ENCODE assay signal across 1 cellular context in the genomic region with DNA sequence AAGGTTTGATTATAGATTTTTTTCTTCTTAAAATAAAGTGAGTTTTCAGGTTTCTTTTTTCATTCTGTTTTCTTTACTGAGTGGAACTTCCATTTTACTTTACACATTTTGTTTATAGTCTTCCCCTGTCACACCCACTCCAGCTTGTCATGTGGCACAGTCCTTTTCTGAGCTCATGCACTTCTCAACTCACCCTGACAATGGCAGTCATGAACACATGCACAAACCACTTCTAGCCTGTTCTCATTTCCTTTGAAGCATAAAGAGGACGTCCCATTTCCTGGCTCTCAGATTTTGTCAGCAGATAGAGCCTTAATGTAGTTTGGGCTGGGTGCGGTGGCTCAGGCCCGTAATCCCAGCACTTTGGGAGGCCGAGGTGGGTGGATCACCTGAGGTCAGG.
A peak's percentile ranks its signal among the peaks of the same experiment; 100 is the strongest.
TF ChIP-seq lines count a peak whose summit lies in the region.

No MANE protein-coding gene starts in this region.

TF ChIP-seq in K562, 482 proteins besides CTCF, POLR2A, EP300 and RAD21 (continued from another document):
- TF ChIP-seq BRF1 (IDR thresholded peaks at IDR 0.05; ENCODE audit: borderline replicate concordance, extremely low read depth, insufficient read length) (no peak), NFXL1 (CRISPR knock-in tag; IDR thresholded peaks at IDR 0.05) (no peak), ZNF444 (CRISPR knock-in tag; IDR thresholded peaks at IDR 0.05) (no peak), BMI1 (IDR thresholded peaks at IDR 0.05; ENCODE audit: low read length) (no peak), GATA2 (CRISPR knock-in tag; IDR thresholded peaks at IDR 0.05) (0 out of 2 replicates have a peak, but pooled peaks have one; percentile 30), ZNF12 (CRISPR knock-in tag; IDR thresholded peaks at IDR 0.05) (no peak), KAT8 (IDR thresholded peaks at IDR 0.05; ENCODE audit: low read depth) (no peak), L3MBTL2 (IDR thresholded peaks at IDR 0.05) (peak; percentile 54), KAT7 (CRISPR knock-in tag; IDR thresholded peaks at IDR 0.05; ENCODE audit: borderline replicate concordance) (no peak), ETV1 (tag; conservative IDR thresholded peaks at IDR 0.05; ENCODE audit: low read depth) (peak; percentile 71), SPI1 (IDR thresholded peaks at IDR 0.05; ENCODE audit: borderline replicate concordance, low read depth, low read length) (0 out of 2 replicates have a peak, but pooled peaks have one; percentile 40), WHSC1 (IDR thresholded peaks at IDR 0.05; ENCODE audit: low read length) (no peak), GABPA (tag; conservative IDR thresholded peaks at IDR 0.05; ENCODE audit: low read depth) (no peak), LEF1 (IDR thresholded peaks at IDR 0.05) (peak; percentile 46; the same call in 1 of the 2 replicates)
- TF ChIP-seq, protein P1, sequence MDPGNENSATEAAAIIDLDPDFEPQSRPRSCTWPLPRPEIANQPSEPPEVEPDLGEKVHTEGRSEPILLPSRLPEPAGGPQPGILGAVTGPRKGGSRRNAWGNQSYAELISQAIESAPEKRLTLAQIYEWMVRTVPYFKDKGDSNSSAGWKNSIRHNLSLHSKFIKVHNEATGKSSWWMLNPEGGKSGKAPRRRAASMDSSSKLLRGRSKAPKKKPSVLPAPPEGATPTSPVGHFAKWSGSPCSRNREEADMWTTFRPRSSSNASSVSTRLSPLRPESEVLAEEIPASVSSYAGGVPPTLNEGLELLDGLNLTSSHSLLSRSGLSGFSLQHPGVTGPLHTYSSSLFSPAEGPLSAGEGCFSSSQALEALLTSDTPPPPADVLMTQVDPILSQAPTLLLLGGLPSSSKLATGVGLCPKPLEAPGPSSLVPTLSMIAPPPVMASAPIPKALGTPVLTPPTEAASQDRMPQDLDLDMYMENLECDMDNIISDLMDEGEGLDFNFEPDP (CRISPR knock-in tag; IDR thresholded peaks at IDR 0.05) = no peak
- TF ChIP-seq, protein P2, sequence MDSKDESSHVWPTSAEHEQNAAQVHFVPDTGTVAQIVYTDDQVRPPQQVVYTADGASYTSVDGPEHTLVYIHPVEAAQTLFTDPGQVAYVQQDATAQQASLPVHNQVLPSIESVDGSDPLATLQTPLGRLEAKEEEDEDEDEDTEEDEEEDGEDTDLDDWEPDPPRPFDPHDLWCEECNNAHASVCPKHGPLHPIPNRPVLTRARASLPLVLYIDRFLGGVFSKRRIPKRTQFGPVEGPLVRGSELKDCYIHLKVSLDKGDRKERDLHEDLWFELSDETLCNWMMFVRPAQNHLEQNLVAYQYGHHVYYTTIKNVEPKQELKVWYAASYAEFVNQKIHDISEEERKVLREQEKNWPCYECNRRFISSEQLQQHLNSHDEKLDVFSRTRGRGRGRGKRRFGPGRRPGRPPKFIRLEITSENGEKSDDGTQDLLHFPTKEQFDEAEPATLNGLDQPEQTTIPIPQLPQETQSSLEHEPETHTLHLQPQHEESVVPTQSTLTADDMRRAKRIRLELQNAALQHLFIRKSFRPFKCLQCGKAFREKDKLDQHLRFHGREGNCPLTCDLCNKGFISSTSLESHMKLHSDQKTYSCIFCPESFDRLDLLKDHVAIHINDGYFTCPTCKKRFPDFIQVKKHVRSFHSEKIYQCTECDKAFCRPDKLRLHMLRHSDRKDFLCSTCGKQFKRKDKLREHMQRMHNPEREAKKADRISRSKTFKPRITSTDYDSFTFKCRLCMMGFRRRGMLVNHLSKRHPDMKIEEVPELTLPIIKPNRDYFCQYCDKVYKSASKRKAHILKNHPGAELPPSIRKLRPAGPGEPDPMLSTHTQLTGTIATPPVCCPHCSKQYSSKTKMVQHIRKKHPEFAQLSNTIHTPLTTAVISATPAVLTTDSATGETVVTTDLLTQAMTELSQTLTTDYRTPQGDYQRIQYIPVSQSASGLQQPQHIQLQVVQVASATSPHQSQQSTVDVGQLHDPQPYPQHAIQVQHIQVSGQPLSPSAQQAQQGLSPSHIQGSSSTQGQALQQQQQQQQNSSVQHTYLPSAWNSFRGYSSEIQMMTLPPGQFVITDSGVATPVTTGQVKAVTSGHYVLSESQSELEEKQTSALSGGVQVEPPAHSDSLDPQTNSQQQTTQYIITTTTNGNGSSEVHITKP (IDR thresholded peaks at IDR 0.05; ENCODE audit: partially characterized antibody) = peak; percentile 90
- TF ChIP-seq, protein P3, sequence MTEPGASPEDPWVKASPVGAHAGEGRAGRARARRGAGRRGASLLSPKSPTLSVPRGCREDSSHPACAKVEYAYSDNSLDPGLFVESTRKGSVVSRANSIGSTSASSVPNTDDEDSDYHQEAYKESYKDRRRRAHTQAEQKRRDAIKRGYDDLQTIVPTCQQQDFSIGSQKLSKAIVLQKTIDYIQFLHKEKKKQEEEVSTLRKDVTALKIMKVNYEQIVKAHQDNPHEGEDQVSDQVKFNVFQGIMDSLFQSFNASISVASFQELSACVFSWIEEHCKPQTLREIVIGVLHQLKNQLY (CRISPR knock-in tag; conservative IDR thresholded peaks at IDR 0.05) = no peak
- TF ChIP-seq, protein P4, sequence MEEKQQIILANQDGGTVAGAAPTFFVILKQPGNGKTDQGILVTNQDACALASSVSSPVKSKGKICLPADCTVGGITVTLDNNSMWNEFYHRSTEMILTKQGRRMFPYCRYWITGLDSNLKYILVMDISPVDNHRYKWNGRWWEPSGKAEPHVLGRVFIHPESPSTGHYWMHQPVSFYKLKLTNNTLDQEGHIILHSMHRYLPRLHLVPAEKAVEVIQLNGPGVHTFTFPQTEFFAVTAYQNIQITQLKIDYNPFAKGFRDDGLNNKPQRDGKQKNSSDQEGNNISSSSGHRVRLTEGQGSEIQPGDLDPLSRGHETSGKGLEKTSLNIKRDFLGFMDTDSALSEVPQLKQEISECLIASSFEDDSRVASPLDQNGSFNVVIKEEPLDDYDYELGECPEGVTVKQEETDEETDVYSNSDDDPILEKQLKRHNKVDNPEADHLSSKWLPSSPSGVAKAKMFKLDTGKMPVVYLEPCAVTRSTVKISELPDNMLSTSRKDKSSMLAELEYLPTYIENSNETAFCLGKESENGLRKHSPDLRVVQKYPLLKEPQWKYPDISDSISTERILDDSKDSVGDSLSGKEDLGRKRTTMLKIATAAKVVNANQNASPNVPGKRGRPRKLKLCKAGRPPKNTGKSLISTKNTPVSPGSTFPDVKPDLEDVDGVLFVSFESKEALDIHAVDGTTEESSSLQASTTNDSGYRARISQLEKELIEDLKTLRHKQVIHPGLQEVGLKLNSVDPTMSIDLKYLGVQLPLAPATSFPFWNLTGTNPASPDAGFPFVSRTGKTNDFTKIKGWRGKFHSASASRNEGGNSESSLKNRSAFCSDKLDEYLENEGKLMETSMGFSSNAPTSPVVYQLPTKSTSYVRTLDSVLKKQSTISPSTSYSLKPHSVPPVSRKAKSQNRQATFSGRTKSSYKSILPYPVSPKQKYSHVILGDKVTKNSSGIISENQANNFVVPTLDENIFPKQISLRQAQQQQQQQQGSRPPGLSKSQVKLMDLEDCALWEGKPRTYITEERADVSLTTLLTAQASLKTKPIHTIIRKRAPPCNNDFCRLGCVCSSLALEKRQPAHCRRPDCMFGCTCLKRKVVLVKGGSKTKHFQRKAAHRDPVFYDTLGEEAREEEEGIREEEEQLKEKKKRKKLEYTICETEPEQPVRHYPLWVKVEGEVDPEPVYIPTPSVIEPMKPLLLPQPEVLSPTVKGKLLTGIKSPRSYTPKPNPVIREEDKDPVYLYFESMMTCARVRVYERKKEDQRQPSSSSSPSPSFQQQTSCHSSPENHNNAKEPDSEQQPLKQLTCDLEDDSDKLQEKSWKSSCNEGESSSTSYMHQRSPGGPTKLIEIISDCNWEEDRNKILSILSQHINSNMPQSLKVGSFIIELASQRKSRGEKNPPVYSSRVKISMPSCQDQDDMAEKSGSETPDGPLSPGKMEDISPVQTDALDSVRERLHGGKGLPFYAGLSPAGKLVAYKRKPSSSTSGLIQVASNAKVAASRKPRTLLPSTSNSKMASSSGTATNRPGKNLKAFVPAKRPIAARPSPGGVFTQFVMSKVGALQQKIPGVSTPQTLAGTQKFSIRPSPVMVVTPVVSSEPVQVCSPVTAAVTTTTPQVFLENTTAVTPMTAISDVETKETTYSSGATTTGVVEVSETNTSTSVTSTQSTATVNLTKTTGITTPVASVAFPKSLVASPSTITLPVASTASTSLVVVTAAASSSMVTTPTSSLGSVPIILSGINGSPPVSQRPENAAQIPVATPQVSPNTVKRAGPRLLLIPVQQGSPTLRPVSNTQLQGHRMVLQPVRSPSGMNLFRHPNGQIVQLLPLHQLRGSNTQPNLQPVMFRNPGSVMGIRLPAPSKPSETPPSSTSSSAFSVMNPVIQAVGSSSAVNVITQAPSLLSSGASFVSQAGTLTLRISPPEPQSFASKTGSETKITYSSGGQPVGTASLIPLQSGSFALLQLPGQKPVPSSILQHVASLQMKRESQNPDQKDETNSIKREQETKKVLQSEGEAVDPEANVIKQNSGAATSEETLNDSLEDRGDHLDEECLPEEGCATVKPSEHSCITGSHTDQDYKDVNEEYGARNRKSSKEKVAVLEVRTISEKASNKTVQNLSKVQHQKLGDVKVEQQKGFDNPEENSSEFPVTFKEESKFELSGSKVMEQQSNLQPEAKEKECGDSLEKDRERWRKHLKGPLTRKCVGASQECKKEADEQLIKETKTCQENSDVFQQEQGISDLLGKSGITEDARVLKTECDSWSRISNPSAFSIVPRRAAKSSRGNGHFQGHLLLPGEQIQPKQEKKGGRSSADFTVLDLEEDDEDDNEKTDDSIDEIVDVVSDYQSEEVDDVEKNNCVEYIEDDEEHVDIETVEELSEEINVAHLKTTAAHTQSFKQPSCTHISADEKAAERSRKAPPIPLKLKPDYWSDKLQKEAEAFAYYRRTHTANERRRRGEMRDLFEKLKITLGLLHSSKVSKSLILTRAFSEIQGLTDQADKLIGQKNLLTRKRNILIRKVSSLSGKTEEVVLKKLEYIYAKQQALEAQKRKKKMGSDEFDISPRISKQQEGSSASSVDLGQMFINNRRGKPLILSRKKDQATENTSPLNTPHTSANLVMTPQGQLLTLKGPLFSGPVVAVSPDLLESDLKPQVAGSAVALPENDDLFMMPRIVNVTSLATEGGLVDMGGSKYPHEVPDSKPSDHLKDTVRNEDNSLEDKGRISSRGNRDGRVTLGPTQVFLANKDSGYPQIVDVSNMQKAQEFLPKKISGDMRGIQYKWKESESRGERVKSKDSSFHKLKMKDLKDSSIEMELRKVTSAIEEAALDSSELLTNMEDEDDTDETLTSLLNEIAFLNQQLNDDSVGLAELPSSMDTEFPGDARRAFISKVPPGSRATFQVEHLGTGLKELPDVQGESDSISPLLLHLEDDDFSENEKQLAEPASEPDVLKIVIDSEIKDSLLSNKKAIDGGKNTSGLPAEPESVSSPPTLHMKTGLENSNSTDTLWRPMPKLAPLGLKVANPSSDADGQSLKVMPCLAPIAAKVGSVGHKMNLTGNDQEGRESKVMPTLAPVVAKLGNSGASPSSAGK (IDR thresholded peaks at IDR 0.05) = peak; percentile 35; the same call in 1 of the 2 replicates
- TF ChIP-seq, protein P5, sequence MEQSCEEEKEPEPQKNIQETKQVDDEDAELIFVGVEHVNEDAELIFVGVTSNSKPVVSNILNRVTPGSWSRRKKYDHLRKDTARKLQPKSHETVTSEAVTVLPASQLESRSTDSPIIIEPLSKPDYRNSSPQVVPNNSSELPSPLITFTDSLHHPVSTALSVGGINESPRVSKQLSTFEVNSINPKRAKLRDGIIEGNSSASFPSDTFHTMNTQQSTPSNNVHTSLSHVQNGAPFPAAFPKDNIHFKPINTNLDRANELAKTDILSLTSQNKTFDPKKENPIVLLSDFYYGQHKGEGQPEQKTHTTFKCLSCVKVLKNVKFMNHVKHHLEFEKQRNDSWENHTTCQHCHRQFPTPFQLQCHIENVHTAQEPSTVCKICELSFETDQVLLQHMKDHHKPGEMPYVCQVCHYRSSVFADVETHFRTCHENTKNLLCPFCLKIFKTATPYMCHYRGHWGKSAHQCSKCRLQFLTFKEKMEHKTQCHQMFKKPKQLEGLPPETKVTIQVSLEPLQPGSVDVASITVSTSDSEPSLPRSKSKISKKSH (CRISPR knock-in tag; IDR thresholded peaks at IDR 0.05) = no peak
- TF ChIP-seq, protein P6, sequence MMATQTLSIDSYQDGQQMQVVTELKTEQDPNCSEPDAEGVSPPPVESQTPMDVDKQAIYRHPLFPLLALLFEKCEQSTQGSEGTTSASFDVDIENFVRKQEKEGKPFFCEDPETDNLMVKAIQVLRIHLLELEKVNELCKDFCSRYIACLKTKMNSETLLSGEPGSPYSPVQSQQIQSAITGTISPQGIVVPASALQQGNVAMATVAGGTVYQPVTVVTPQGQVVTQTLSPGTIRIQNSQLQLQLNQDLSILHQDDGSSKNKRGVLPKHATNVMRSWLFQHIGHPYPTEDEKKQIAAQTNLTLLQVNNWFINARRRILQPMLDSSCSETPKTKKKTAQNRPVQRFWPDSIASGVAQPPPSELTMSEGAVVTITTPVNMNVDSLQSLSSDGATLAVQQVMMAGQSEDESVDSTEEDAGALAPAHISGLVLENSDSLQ (IDR thresholded peaks at IDR 0.05) = peak; percentile 30; the same call in 1 of the 2 replicates
- TF ChIP-seq, protein P7, sequence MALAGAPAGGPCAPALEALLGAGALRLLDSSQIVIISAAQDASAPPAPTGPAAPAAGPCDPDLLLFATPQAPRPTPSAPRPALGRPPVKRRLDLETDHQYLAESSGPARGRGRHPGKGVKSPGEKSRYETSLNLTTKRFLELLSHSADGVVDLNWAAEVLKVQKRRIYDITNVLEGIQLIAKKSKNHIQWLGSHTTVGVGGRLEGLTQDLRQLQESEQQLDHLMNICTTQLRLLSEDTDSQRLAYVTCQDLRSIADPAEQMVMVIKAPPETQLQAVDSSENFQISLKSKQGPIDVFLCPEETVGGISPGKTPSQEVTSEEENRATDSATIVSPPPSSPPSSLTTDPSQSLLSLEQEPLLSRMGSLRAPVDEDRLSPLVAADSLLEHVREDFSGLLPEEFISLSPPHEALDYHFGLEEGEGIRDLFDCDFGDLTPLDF (CRISPR knock-in tag; IDR thresholded peaks at IDR 0.05) = no peak
